Comparison of ENCODE assay signal across 26 cellular contexts in genomic region chr3:144564011-144564410, GRCh38.
"Had no signal": no experiment of that assay in that cellular context is flagged by ENCODE, and none has a peak within 500 bp of the region (broad histone marks: within the 10 kb centered on the region; RNA-seq: fewer than 3 reads in every experiment).

No MANE protein-coding gene starts in this region.

- H3K27ac ChIP-seq: breast epithelium had no signal

- DNase-seq: activated CD4-positive, alpha-beta T cell treated with anti-CD3 and anti-CD28 coated beads for 48 hours; activated CD4-positive, alpha-beta T cell treated with anti-CD3 and anti-CD28 coated beads, Interleukin-2, amount 50 U/mL, for 4 hours; activated CD4-positive, CD25-positive, alpha-beta regulatory T cell treated with anti-CD3 and anti-CD28 coated beads, Interleukin-2, amount 50 U/mL, for 72 hours; activated CD8-positive, alpha-beta memory T cell treated with anti-CD3 and anti-CD28 coated beads, Interleukin-2, amount 50 U/mL, for 48 hours; activated CD8-positive, alpha-beta T cell treated with anti-CD3 and anti-CD28 coated beads, Interleukin-2, amount 10 ng/mL, durations not matched to agents 7 days and 5 days; activated effector memory CD4-positive, alpha-beta T cell treated with Interleukin-2 at 50 U/mL for 16 hours; activated naive CD4-positive, alpha-beta T cell; activated T-cell treated with anti-CD3 and anti-CD28 coated beads, Interleukin-2, amount 50 U/mL, for 24 hours; aorta; caudate nucleus; Kasumi-1; KBM-7; NCI-H1048; NCI-H146; NCI-H187 treated with DMSO at 0.1 percent for 48 hours; NCI-H2081 treated with DMSO at 0.1 percent for 48 hours; NCI-H2171; NCI-H2227 treated with DMSO at 0.1 percent for 48 hours; NCI-H446 treated with DMSO at 0.1 percent for 48 hours; NCI-H524 treated with DMSO at 0.1 percent for 48 hours; NCI-H774; SHP77 treated with DMSO at 0.1 percent for 48 hours; T-helper 17 cell; T-helper 9 cell had no signal

- H3K9me3 ChIP-seq: breast epithelium had no signal

- H3K4me1 ChIP-seq: breast epithelium had no signal

- H3K27me3 ChIP-seq: breast epithelium had no signal

- H3K36me3 ChIP-seq: breast epithelium had no signal

- ATAC-seq: activated CD8-positive, alpha-beta T cell treated with anti-CD3 and anti-CD28 coated beads, Interleukin-2, amount 10 ng/mL, durations not matched to agents 7 days and 5 days; T-helper 17 cell; WTC11 had no signal

- H3K4me3 ChIP-seq: breast epithelium had no signal
